ENCODE assay signal across 20 cellular contexts in the genomic region with DNA sequence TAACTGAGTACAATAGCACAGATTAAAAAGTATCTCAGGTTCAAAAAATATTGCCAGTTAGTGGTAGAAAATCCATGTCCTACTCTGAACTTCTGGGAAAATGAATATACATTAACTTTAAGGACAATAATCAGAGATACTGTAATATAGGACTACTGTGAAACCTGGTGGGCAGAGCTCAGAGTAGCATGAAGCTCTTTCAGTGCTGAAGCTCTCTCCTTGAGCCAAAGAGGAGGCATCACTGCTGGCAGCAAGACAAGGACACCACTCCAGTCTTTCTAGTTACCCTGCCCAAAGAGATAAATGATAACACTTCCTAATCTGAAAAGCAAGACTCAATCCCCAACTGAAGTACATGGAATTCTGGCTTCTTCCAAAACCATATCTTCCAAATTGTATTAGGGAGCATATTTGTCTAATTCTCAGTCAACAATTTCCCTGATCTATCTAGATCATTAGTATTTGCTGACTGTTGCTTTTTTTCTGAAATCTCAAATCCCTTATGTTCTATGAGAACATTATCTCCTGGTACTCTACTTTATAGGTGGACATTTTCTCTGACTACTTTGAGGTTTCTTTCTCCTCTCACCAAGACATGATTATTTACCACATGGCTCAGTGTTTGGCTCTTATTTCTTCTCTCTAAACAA. TPM values are rescaled to one million over a fixed set of nuclear protein-coding genes. Genes with fewer than 3 reads are reported as not detected.
DNase-seq lines count a peak whose midpoint lies in the region; ATAC-seq, FAIRE-seq and TF ChIP-seq lines count a peak whose summit lies in the region.
"Had no signal": no experiment of that assay in that cellular context is flagged by ENCODE, and none has a peak within 500 bp of the region (broad histone marks: within the 10 kb centered on the region; RNA-seq: fewer than 3 reads in every experiment).

No MANE protein-coding gene starts in this region.

- no peaks in the 10 kb centered on the region for H3K27me3 ChIP-seq in breast epithelium
- no peaks in the 10 kb centered on the region for H3K27me3 ChIP-seq in K562 (ENCODE audit: control insufficient read depth in 2 of 2, insufficient read depth in 2 of 2, low read length in 2 of 2)
- H3K27me3 ChIP-seq in keratinocyte (ENCODE audit: control insufficient read depth, extremely low read depth, insufficient read depth, low read length): no peaks in the 10 kb centered on the region
- H3K27me3 ChIP-seq in pancreas: no peaks in the 10 kb centered on the region

- H3K9ac ChIP-seq in K562 (ENCODE audit: insufficient read depth in 1 of 2, low read depth in 2 of 2, low read length in 2 of 2) (no peak overlapping the region), keratinocyte (ENCODE audit: control insufficient read depth, extremely low read depth, insufficient read depth, low read length) (peak overlapping the region; percentile 20)

- TF ChIP-seq RAD21 in K562 (CRISPR knock-in tag; conservative IDR thresholded peaks at IDR 0.05 in 1 of 2, IDR thresholded peaks at IDR 0.05 in 1 of 2): no peak

- H3K27me3 Mint-ChIP-seq in MCF 10A (ENCODE audit: insufficient read depth, unreplicated experiment): no peaks in the 10 kb centered on the region

- TSS peak; percentile 80 for BruUV-seq in MCF 10A (replicated peaks; lab: Mats Ljungman, UMichigan)
- BruUV-seq in K562 (replicated peaks; lab: Mats Ljungman, UMichigan): no TSS peak

- H3K9me3 ChIP-seq in breast epithelium: no peaks in the 10 kb centered on the region
- no peaks in the 10 kb centered on the region for H3K9me3 ChIP-seq in K562 (replicated peaks; ENCODE audit: control insufficient read depth, insufficient read depth, low read depth, low read length)
- H3K9me3 ChIP-seq in keratinocyte (ENCODE audit: control insufficient read depth, low read depth, low read length): no peaks in the 10 kb centered on the region
- H3K9me3 ChIP-seq in pancreas: no peaks in the 10 kb centered on the region
- H3K9me3 ChIP-seq: Caco-2 had no signal

- POLR2A ChIA-PET in MCF 10A (lab: Yijun Ruan, JAX) (interaction anchor here (0.6 to 4.7 kb wide), 35 partner anchors 8 to 268 kb away, joined by 3 to 110 read pairs (median 6); partner anchors contain the start of gene CLDN1), K562 (lab: Yijun Ruan, JAX) (no interaction called here)

- peak overlapping the region; percentile 82 for H3K27ac Mint-ChIP-seq in MCF 10A (ENCODE audit: low read depth, unreplicated experiment)

- H3K9me3 Mint-ChIP-seq in MCF 10A (ENCODE audit: unreplicated experiment): peaks cover 7% of the 10 kb centered on the region

- H3K36me3 ChIP-seq in breast epithelium: no peaks in the 10 kb centered on the region
- no peaks in the 10 kb centered on the region for H3K36me3 ChIP-seq in K562 (ENCODE audit: control insufficient read depth, insufficient read depth, low read length)
- H3K36me3 ChIP-seq in keratinocyte (ENCODE audit: control insufficient read depth in 2 of 2, extremely low read depth in 1 of 2, insufficient read depth in 2 of 2, low read length in 2 of 2): no peaks in the 10 kb centered on the region
- no peaks in the 10 kb centered on the region for H3K36me3 ChIP-seq in pancreas

- in situ Hi-C loops in K562 (cut with MboI): no loop called here

- H2AFZ ChIP-seq in K562 (ENCODE audit: low read depth, low read length) (no peak overlapping the region), keratinocyte (ENCODE audit: control insufficient read depth, low read length) (peak overlapping the region; percentile 43)

- H3K4me1 ChIP-seq in breast epithelium (no peaks in the 10 kb centered on the region), K562 (replicated peaks in 1 of 2; ENCODE audit: control insufficient read depth in 2 of 2, insufficient read depth in 2 of 2, low read length in 2 of 2) (no peaks in the 10 kb centered on the region), keratinocyte (ENCODE audit: control insufficient read depth, extremely low read depth, insufficient read depth, low read length) (peaks cover 30% of the 10 kb centered on the region), pancreas (no peaks in the 10 kb centered on the region)

- H3K4me3 Mint-ChIP-seq in MCF 10A (ENCODE audit: unreplicated experiment): peak overlapping the region; percentile 7

- H4K20me1 ChIP-seq in K562 (replicated peaks; ENCODE audit: control insufficient read depth, insufficient read depth, low read length): no peaks in the 10 kb centered on the region
- no peaks in the 10 kb centered on the region for H4K20me1 ChIP-seq in keratinocyte (ENCODE audit: control insufficient read depth, extremely low read depth, insufficient read depth, low read length)

- CTCF ChIA-PET in MCF 10A (lab: Yijun Ruan, JAX) (interaction anchor here (0.7 to 5.8 kb wide), 11 partner anchors 10 to 450 kb away, joined by 3 to 32 read pairs (median 4); partner anchors contain the start of gene CLDN1), K562 (lab: Yijun Ruan, JAX; ENCODE audit: low intra/inter-chr PET ratio) (no interaction called here)

- H3K36me3 Mint-ChIP-seq in MCF 10A (ENCODE audit: insufficient read depth, unreplicated experiment): no peaks in the 10 kb centered on the region

- H3K4me3 ChIP-seq in breast epithelium (no peak overlapping the region), K562 (no peak overlapping the region), keratinocyte (ENCODE audit: control insufficient read depth in 2 of 3, extremely low read depth in 1 of 3, insufficient read depth in 2 of 3, low read depth in 1 of 3, low read length in 3 of 3) (no peak overlapping the region), pancreas (no peak overlapping the region)

- intact Hi-C loops in MCF 10A (cut with micrococcal nuclease) (loop anchor here (1.0 to 5.0 kb wide), 2 partner anchors 34 to 36 kb away; no protein-coding TSS in a partner anchor), breast epithelium (cut with DNase I; ENCODE audit: low total_unique reads) (no loop called here), K562 (cut with micrococcal nuclease) (no loop called here), pancreas (cut with DNase I) (no loop called here)

- DNase-seq in MCF 10A (ENCODE audit: unreplicated experiment) (no peak), breast epithelium (ENCODE audit: low spot score in 2 of 2) (no peak), K562 (ENCODE audit: extremely low read depth in 1 of 4, low spot score in 3 of 4) (no peak), keratinocyte (ENCODE audit: low read depth, low spot score) (no peak), pancreas (no peak), SK-N-DZ (ENCODE audit: low spot score) (no peak)
- DNase-seq: Caco-2, DMS79 treated with DMSO at 0.1 percent for 48 hours, Kasumi-1, NCI-H187 treated with DMSO at 0.1 percent for 48 hours, NCI-H2171, NCI-H446 treated with DMSO at 0.1 percent for 48 hours, NCI-H774, Right ventricle myocardium superior had no signal

- TF ChIP-seq EP300 in K562 (IDR thresholded peaks at IDR 0.05; ENCODE audit: low read length): no peak

- H3K4me1 Mint-ChIP-seq in MCF 10A (ENCODE audit: insufficient read depth, unreplicated experiment): peaks cover 23% of the 10 kb centered on the region

- FAIRE-seq in K562 (lab: Jason Lieb, UNC) (no peak), keratinocyte (lab: Jason Lieb, UNC) (no peak), pancreas (lab: Jason Lieb, UNC) (no peak)
- FAIRE-seq: G401.6, GM12891 had no signal

- no peaks in the 10 kb centered on the region for H3K79me2 ChIP-seq in K562 (ENCODE audit: control insufficient read depth, insufficient read depth, low read length)
- no peaks in the 10 kb centered on the region for H3K79me2 ChIP-seq in keratinocyte (ENCODE audit: control insufficient read depth, insufficient read depth, low read length)

- no peak for TF ChIP-seq POLR2A in breast epithelium (IDR thresholded peaks at IDR 0.05)
- no peak for TF ChIP-seq POLR2A in K562 (conservative IDR thresholded peaks at IDR 0.05)

- dilution Hi-C loops in keratinocyte (cut with MboI; ENCODE audit: extremely low pct_ligation_motif_present, low sequenced_read_pairs): no loop called here

- H3K4me2 ChIP-seq in K562 (ENCODE audit: insufficient read depth, low read length) (no peak overlapping the region), keratinocyte (ENCODE audit: control insufficient read depth, extremely low read depth, insufficient read depth, low read depth, low read length) (peak overlapping the region; percentile 55)

- TF ChIP-seq CTCF in MCF 10A (IDR thresholded peaks at IDR 0.05; ENCODE audit: unreplicated experiment) (no peak), breast epithelium (IDR thresholded peaks at IDR 0.05) (no peak), K562 (IDR thresholded peaks at IDR 0.05 in 2 of 3, conservative IDR thresholded peaks at IDR 0.05 in 1 of 3; ENCODE audit: insufficient read depth in 2 of 3, low read depth in 1 of 3, low read length in 3 of 3) (no peak), keratinocyte (optimal IDR thresholded peaks at IDR 0.05 in 1 of 3, IDR thresholded peaks at IDR 0.05 in 1 of 3, conservative IDR thresholded peaks at IDR 0.05 in 1 of 3; ENCODE audit: extremely low read depth in 1 of 3, insufficient read depth in 2 of 3, low read length in 3 of 3) (no peak), pancreas (IDR thresholded peaks at IDR 0.05) (no peak)

- peak overlapping the region in 1 of 2 donors; percentile 66 for H3K27ac ChIP-seq in breast epithelium
- no peak overlapping the region for H3K27ac ChIP-seq in K562 (ENCODE audit: extremely low read depth, low read depth, low read length)
- H3K27ac ChIP-seq in keratinocyte (ENCODE audit: control insufficient read depth, insufficient read depth, low read length): peak overlapping the region; percentile 87
- H3K27ac ChIP-seq in pancreas: no peak overlapping the region
- H3K27ac ChIP-seq: 22Rv1, C4-2B had no signal

- H3K9me1 ChIP-seq in K562 (ENCODE audit: control insufficient read depth, insufficient read depth, low read length) (no peaks in the 10 kb centered on the region), keratinocyte (ENCODE audit: control insufficient read depth, extremely low read depth, insufficient read depth, low read length) (no peaks in the 10 kb centered on the region)

- ATAC-seq in K562 (no peak), HG02885 (IDR thresholded peaks at IDR 0.05; ENCODE audit: poor library complexity, unreplicated experiment) (no peak), pancreas (no peak), GM21619 (IDR thresholded peaks at IDR 0.05; ENCODE audit: unreplicated experiment) (no peak)

RNA-seq across cellular contexts. Expression of gene CLDN1, which starts 55.9 kb away (rescaled TPM):
- total RNA-seq in MCF 10A (2022) (197 and 263 TPM in 2 replicates), breast epithelium (10 to 100 TPM in 1 of 3 donors, 1 to 10 TPM in 1, under 1 TPM in 1; 0.80 to 51.8 (median 2.9) TPM), K562 (2014; rRNA removed) (not detected in 2 replicates), K562 (2014; rRNA removed; fragmentation: Illumina TruSeq; extraction: Trizol) (not detected in 2 replicates), K562 (2015; rRNA removed; fragmentation: Illumina TruSeq; extraction: Trizol) (not detected in 2 replicates), K562 (2021) (0.16 and 0.34 TPM in 2 replicates), pancreas (100 to 1,000 TPM in 1 of 6 donors, 10 to 100 TPM in 5; 20.6 to 107 (median 28.3) TPM)
- total RNA-seq in K562 (2011; cell fraction: chromatin; rRNA removed; ENCODE audit: low replicate concordance): not detected in 2 replicates
- not detected in 2 replicates for total RNA-seq in K562 (2011; cell fraction: nucleolus; rRNA removed)
- total RNA-seq in K562 (2011; cell fraction: nucleoplasm; rRNA removed): not detected in 2 replicates
- polyA plus RNA-seq in K562 (2011; rRNA removed) (not detected in 2 replicates), K562 (2014; fragmentation: Illumina TruSeq; extraction: Trizol) (not detected in 2 replicates), K562 (2014; fragmentation: Nextera tagmentation; extraction: Ambion mirVana) (not detected), K562 (2014; rRNA removed) (not detected in 2 replicates), keratinocyte (126 to 406 TPM (median 218 TPM) in 3 replicates), pancreas (10 to 100 TPM; 26.7 to 36.2 TPM)
- not detected in 2 replicates for polyA plus RNA-seq in K562 (2011; cell fraction: cytosol; rRNA removed)
- polyA plus RNA-seq in K562 (2011; cell fraction: nucleus; rRNA removed): not detected in 2 replicates
- polyA plus RNA-seq in K562 (2012): not detected in 2 replicates
- polyA minus RNA-seq in K562 (2011; rRNA and poly(A)+ RNA removed): not detected in 2 replicates
- 0.19 and 0.36 TPM in 2 replicates for polyA minus RNA-seq in K562 (2011; cell fraction: cytosol; rRNA and poly(A)+ RNA removed)
- polyA minus RNA-seq in K562 (2011; cell fraction: nucleus; rRNA and poly(A)+ RNA removed): not detected in 2 replicates
- polyA plus RNA-seq in keratinocyte (2011; ENCODE audit: low read depth): 145 TPM
- 142 and 283 TPM in 2 replicates for polyA plus RNA-seq in keratinocyte (2011; cell fraction: cytosol; rRNA removed)
- polyA plus RNA-seq in keratinocyte (2011; cell fraction: nucleus; rRNA removed): 856 and 1,206 TPM in 2 replicates
- polyA plus RNA-seq in keratinocyte (2012; ENCODE audit: low replicate concordance): 97.6 and 476 TPM in 2 replicates
- 95.8 to 637 TPM (median 395 TPM) in 3 replicates for polyA minus RNA-seq in keratinocyte
- 140 TPM for polyA minus RNA-seq in keratinocyte (2011; cell fraction: cytosol; rRNA and poly(A)+ RNA removed)
- polyA minus RNA-seq in keratinocyte (2011; cell fraction: nucleus; rRNA and poly(A)+ RNA removed): 726 and 1,190 TPM in 2 replicates
- not detected in 2 replicates for polyA plus RNA-seq in SK-N-DZ (2014; cell fraction: cytosol; rRNA removed)
- polyA plus RNA-seq in SK-N-DZ (2014; cell fraction: nucleus; rRNA removed): not detected in 2 replicates
- total RNA-seq: Right ventricle myocardium superior had no signal
